16 cellular contexts compared by ENCODE assay signal in the genomic region with DNA sequence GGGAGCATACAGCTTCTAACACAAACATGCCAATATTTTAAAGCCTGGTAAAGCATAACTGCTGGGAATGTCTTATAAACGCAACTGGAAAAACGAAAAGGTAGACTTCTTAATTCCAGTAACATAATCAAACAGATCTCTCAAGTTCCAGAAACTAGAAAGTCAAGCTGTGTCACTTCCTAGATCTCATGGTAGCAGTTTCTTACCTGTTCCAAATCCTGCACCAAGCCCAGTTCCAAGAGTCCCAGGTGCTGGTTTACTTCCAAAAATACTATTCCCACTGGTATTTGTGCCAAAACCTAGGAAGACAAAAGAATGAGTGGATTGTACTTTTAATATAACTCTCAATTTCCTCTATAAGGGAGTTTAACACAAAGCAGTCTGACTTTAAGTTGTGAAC. TPM values are rescaled to one million over a fixed set of nuclear protein-coding genes. Genes with fewer than 3 reads are reported as not detected.
A peak's percentile ranks its signal among the peaks of the same experiment; 100 is the strongest.
DNase-seq lines count a peak whose midpoint lies in the region; ATAC-seq and TF ChIP-seq lines count a peak whose summit lies in the region.
"Had no signal": no experiment of that assay in that cellular context is flagged by ENCODE, and none has a peak within 500 bp of the region (broad histone marks: within the 10 kb centered on the region; RNA-seq: fewer than 3 reads in every experiment).

No MANE protein-coding gene starts in this region.

- no peak for DNase-seq in activated naive CD4-positive, alpha-beta T cell treated with anti-CD3 and anti-CD28 coated beads for 36 hours
- DNase-seq in activated naive CD4-positive, alpha-beta T cell (lab: John Stamatoyannopoulos, UW), result no peak
- DNase-seq in G401 (ENCODE audit: low spot score) (peak; percentile 9), LNCaP clone FGC (ENCODE audit: low read depth) (peak; percentile 82), prostate gland (ENCODE audit: low spot score) (peak; percentile 12)
- DNase-seq: BE2C; CD8-positive, alpha-beta T cell; COR-L47; DND-41; GF-D8; GOT3; H9 had no signal

- H3K27ac ChIP-seq in prostate gland, result peak overlapping the region in 1 of 2 donors; percentile 32
- H3K27ac ChIP-seq: A549 had no signal

- 54% methylated on average over 2 of the region's 2 CpGs for WGBS in prostate gland

- ATAC-seq in GM18873 (IDR thresholded peaks at IDR 0.05; ENCODE audit: low FRiP score, unreplicated experiment) (no peak), GM19397 (IDR thresholded peaks at IDR 0.05; ENCODE audit: unreplicated experiment) (no peak)
- ATAC-seq: A549; CD8-positive, alpha-beta T cell had no signal

- peaks cover 0 to 12% of the 10 kb centered on the region in 2 donors for H3K36me3 ChIP-seq in prostate gland

- peaks cover under 1% of the 10 kb centered on the region for H3K4me1 Mint-ChIP-seq in activated naive CD4-positive, alpha-beta T cell treated with anti-CD3 and anti-CD28 coated beads for 36 hours (ENCODE audit: low read depth)
- H3K4me1 Mint-ChIP-seq: H9, IgD-negative memory B cell had no signal

- no peaks in the 10 kb centered on the region for H3K9me3 Mint-ChIP-seq in activated naive CD4-positive, alpha-beta T cell treated with anti-CD3 and anti-CD28 coated beads for 36 hours
- H3K9me3 Mint-ChIP-seq: CD8-positive, alpha-beta T cell; H9; IgD-negative memory B cell had no signal

- TF ChIP-seq POLR2A in prostate gland (IDR thresholded peaks at IDR 0.05), result no peak

- no peaks in the 10 kb centered on the region for H3K27me3 ChIP-seq in prostate gland (replicated peaks; ENCODE audit: insufficient read depth)
- H3K27me3 ChIP-seq: BE2C had no signal

- H3K36me3 Mint-ChIP-seq in activated naive CD4-positive, alpha-beta T cell treated with anti-CD3 and anti-CD28 coated beads for 36 hours (ENCODE audit: low read depth), result peaks cover 34% of the 10 kb centered on the region

- H3K4me1 ChIP-seq in prostate gland (replicated peaks), result peaks cover 3% of the 10 kb centered on the region
- H3K4me1 ChIP-seq: BE2C had no signal

- in situ Hi-C loops in G401 (cut with HindIII; ENCODE audit: low sequenced_read_pairs), result no loop called here

- no peaks in the 10 kb centered on the region for H3K27me3 Mint-ChIP-seq in activated naive CD4-positive, alpha-beta T cell treated with anti-CD3 and anti-CD28 coated beads for 36 hours (ENCODE audit: low read depth)
- H3K27me3 Mint-ChIP-seq: IgD-negative memory B cell had no signal

- TF ChIP-seq CTCF in LNCaP clone FGC (IDR thresholded peaks at IDR 0.05; ENCODE audit: control insufficient read depth, extremely low read depth, insufficient read depth) (no peak), prostate gland (IDR thresholded peaks at IDR 0.05) (no peak)

- CTCF ChIA-PET in activated naive CD4-positive, alpha-beta T cell treated with anti-CD3 and anti-CD28 coated beads for 36 hours (lab: Charles Lee), result interaction anchor here (1.3 kb wide), 1 partner anchor 102 kb away, joined by 3 read pairs; a partner anchor contains a TSS

- intact Hi-C loops in activated naive CD4-positive, alpha-beta T cell treated with anti-CD3 and anti-CD28 coated beads for 36 hours (cut with micrococcal nuclease), result loop anchor here (10.0 kb wide), 1 partner anchor 48 kb away; no protein-coding TSS in a partner anchor
- intact Hi-C loops in prostate gland (cut with DNase I), result no loop called here

- no peaks in the 10 kb centered on the region for H3K9me3 ChIP-seq in prostate gland
- H3K9me3 ChIP-seq: A549, BE2C had no signal

- 0 out of 2 replicates have a peak overlapping the region, but pooled peaks have one; percentile 1 for H3K4me3 ChIP-seq in LNCaP clone FGC (ENCODE audit: low read depth, low read length)
- no peak overlapping the region for H3K4me3 ChIP-seq in prostate gland
- H3K4me3 ChIP-seq: A549 had no signal

- H3K4me3 Mint-ChIP-seq in activated naive CD4-positive, alpha-beta T cell treated with anti-CD3 and anti-CD28 coated beads for 36 hours, result no peak overlapping the region
- H3K4me3 Mint-ChIP-seq: CD8-positive, alpha-beta T cell; H9; IgD-negative memory B cell had no signal

- H3K27ac Mint-ChIP-seq in activated naive CD4-positive, alpha-beta T cell treated with anti-CD3 and anti-CD28 coated beads for 36 hours, result peak overlapping the region; percentile 30
- H3K27ac Mint-ChIP-seq: CD8-positive, alpha-beta T cell; H9 had no signal

RNA-seq across cellular contexts. Expression of a gene that starts 44.2 kb away (rescaled TPM):
- total RNA-seq in activated naive CD4-positive, alpha-beta T cell treated with anti-CD3 and anti-CD28 coated beads for 36 hours, result 10 to 100 TPM; 90.8 to 97.6 TPM
- total RNA-seq in G401 (2014; rRNA removed; shearing (Covaris generic)), result 115 and 150 TPM in 2 replicates
- total RNA-seq in prostate gland, result 100 to 1,000 TPM; 127 to 136 TPM

RNA-seq across cellular contexts. Expression of a gene that starts 55.2 kb away (rescaled TPM):
- 10 to 100 TPM; 38.9 to 40.8 TPM for total RNA-seq in activated naive CD4-positive, alpha-beta T cell treated with anti-CD3 and anti-CD28 coated beads for 36 hours
- 11.9 and 15.1 TPM in 2 replicates for total RNA-seq in G401 (2014; rRNA removed; shearing (Covaris generic))
- total RNA-seq in prostate gland, result 10 to 100 TPM; 26.6 to 33.5 TPM

Comparison
In these comparisons a context has a peak if more than half of its experiments do, and no peak if none do; other contexts are left out.
1. DNase-seq: peak in G401 (single experiment), LNCaP clone FGC (single experiment) and prostate gland (single experiment); none in activated naive CD4-positive, alpha-beta T cell treated with anti-CD3 and anti-CD28 coated beads for 36 hours (single experiment) and activated naive CD4-positive, alpha-beta T cell (0 of 4).